Comparison of ENCODE assay signal across 8 cellular contexts in genomic region chr16:67843343-67843765, GRCh38. TPM values are rescaled to one million over a fixed set of nuclear protein-coding genes. Genes with fewer than 3 reads are reported as not detected.
DNase-seq lines count a peak whose midpoint lies in the region; ATAC-seq and TF ChIP-seq lines count a peak whose summit lies in the region.

No MANE protein-coding gene starts in this region.

- H3K4me3 Mint-ChIP-seq in activated CD4-positive, alpha-beta T cell treated with anti-CD3 and anti-CD28 coated beads, Interleukin-2, amount 10 ng/mL, durations not matched to agents 7 days and 5 days, result peak overlapping the region; percentile 90
- H3K4me3 Mint-ChIP-seq in immature natural killer cell, result peak overlapping the region; percentile 88 to 96 (median 93)

- peak overlapping the region; percentile 95 for H3K27ac Mint-ChIP-seq in activated CD4-positive, alpha-beta T cell treated with anti-CD3 and anti-CD28 coated beads, Interleukin-2, amount 10 ng/mL, durations not matched to agents 7 days and 5 days
- peak overlapping the region; percentile 90 to 97 for H3K27ac Mint-ChIP-seq in activated naive CD4-positive, alpha-beta T cell treated with anti-CD3 and anti-CD28 coated beads, Interleukin-2, amount 50 U/mL, for 72 hours
- H3K27ac Mint-ChIP-seq in immature natural killer cell, result peak overlapping the region; percentile 89 to 96 (median 94)

- H3K4me1 ChIP-seq in thoracic aorta (ENCODE audit: control insufficient read depth in 1 of 2, low read depth in 2 of 2) (peaks cover 38 to 43% of the 10 kb centered on the region in 2 donors), foreskin keratinocyte (peaks cover 11% of the 10 kb centered on the region)

- no peaks in the 10 kb centered on the region for H3K27me3 Mint-ChIP-seq in activated CD4-positive, alpha-beta T cell treated with anti-CD3 and anti-CD28 coated beads, Interleukin-2, amount 10 ng/mL, durations not matched to agents 7 days and 5 days
- peaks cover 2 to 16% (median 3%) of the 10 kb centered on the region in 3 donors for H3K27me3 Mint-ChIP-seq in immature natural killer cell (ENCODE audit: low read depth in 3 of 3)

- POLR2A ChIA-PET in activated CD4-positive, alpha-beta T cell treated with anti-CD3 and anti-CD28 coated beads, Interleukin-2, amount 10 ng/mL, durations not matched to agents 7 days and 5 days (lab: Charles Lee), result interaction anchor here (0.6 kb wide), 1 partner anchor 106 kb away, joined by 3 read pairs; no protein-coding TSS in a partner anchor

- peaks cover 12% of the 10 kb centered on the region for H3K36me3 Mint-ChIP-seq in activated CD4-positive, alpha-beta T cell treated with anti-CD3 and anti-CD28 coated beads, Interleukin-2, amount 10 ng/mL, durations not matched to agents 7 days and 5 days (ENCODE audit: low read depth)
- peaks cover 19 to 33% of the 10 kb centered on the region in 2 donors for H3K36me3 Mint-ChIP-seq in activated naive CD4-positive, alpha-beta T cell treated with anti-CD3 and anti-CD28 coated beads, Interleukin-2, amount 50 U/mL, for 72 hours
- H3K36me3 Mint-ChIP-seq in immature natural killer cell, result peaks cover 0 to 3% (median 0%) of the 10 kb centered on the region in 3 donors

- H3K27ac ChIP-seq in thoracic aorta (peak overlapping the region; percentile 97 to 99), foreskin keratinocyte (no peak overlapping the region)

- H3K9me3 Mint-ChIP-seq in activated CD4-positive, alpha-beta T cell treated with anti-CD3 and anti-CD28 coated beads, Interleukin-2, amount 10 ng/mL, durations not matched to agents 7 days and 5 days, result no peaks in the 10 kb centered on the region
- H3K9me3 Mint-ChIP-seq in activated naive CD4-positive, alpha-beta T cell treated with anti-CD3 and anti-CD28 coated beads, Interleukin-2, amount 50 U/mL, for 72 hours, result no peaks in the 10 kb centered on the region
- H3K9me3 Mint-ChIP-seq in immature natural killer cell, result no peaks in the 10 kb centered on the region

- peak; percentile 76 for DNase-seq in activated CD4-positive, alpha-beta T cell treated with anti-CD3 and anti-CD28 coated beads, Interleukin-2, amount 10 ng/mL, durations not matched to agents 7 days and 5 days
- no peak for DNase-seq in activated CD4-positive, alpha-beta T cell treated with anti-CD3 and anti-CD28 coated beads for 4 hours
- DNase-seq in activated naive CD4-positive, alpha-beta T cell treated with anti-CD3 and anti-CD28 coated beads, Interleukin-2, amount 50 U/mL, for 72 hours (ENCODE audit: low spot score in 2 of 2), result no peak
- DNase-seq in immature natural killer cell (no peak), thoracic aorta (ENCODE audit: low spot score) (no peak), foreskin keratinocyte (no peak), cortex of kidney (lab: John Stamatoyannopoulos, UW) (no peak)

- CTCF ChIA-PET in activated CD4-positive, alpha-beta T cell treated with anti-CD3 and anti-CD28 coated beads, Interleukin-2, amount 10 ng/mL, durations not matched to agents 7 days and 5 days (lab: Charles Lee), result interaction anchor here (0.5 to 3.5 kb wide), 7 partner anchors 10 to 267 kb away, joined by 3 to 16 read pairs (median 4); no protein-coding TSS in a partner anchor

- no peak for TF ChIP-seq CTCF in thoracic aorta (IDR thresholded peaks at IDR 0.05)
- TF ChIP-seq CTCF in foreskin keratinocyte (conservative IDR thresholded peaks at IDR 0.05), result no peak

- H3K4me3 ChIP-seq in thoracic aorta, result peak overlapping the region; percentile 90

- H3K36me3 ChIP-seq in thoracic aorta, result no peaks in the 10 kb centered on the region

- no peak for ATAC-seq in activated naive CD4-positive, alpha-beta T cell treated with anti-CD3 and anti-CD28 coated beads, Interleukin-2, amount 50 U/mL, for 72 hours
- no peak for ATAC-seq in thoracic aorta (ENCODE audit: insufficient number of reproducible peaks, low FRiP score, low read depth)
- no peak for ATAC-seq in foreskin keratinocyte
- no peak for ATAC-seq in HG02973 (IDR thresholded peaks at IDR 0.05; ENCODE audit: unreplicated experiment)

- H3K27me3 ChIP-seq in thoracic aorta (replicated peaks; ENCODE audit: insufficient read depth) (no peaks in the 10 kb centered on the region), foreskin keratinocyte (no peaks in the 10 kb centered on the region)

- H3K4me1 Mint-ChIP-seq in activated CD4-positive, alpha-beta T cell treated with anti-CD3 and anti-CD28 coated beads, Interleukin-2, amount 10 ng/mL, durations not matched to agents 7 days and 5 days, result peaks cover 49% of the 10 kb centered on the region
- peaks cover 49 to 53% of the 10 kb centered on the region in 2 donors for H3K4me1 Mint-ChIP-seq in immature natural killer cell

- H3K9me3 ChIP-seq in thoracic aorta, result no peaks in the 10 kb centered on the region

RNA-seq across cellular contexts. Expression of gene THAP11, which starts 1.2 kb away (rescaled TPM):
- 10 to 100 TPM; 37.5 to 41.7 TPM for total RNA-seq in activated CD4-positive, alpha-beta T cell treated with anti-CD3 and anti-CD28 coated beads, Interleukin-2, amount 10 ng/mL, durations not matched to agents 7 days and 5 days
- 10 to 100 TPM; 26.9 to 43.2 TPM for total RNA-seq in activated naive CD4-positive, alpha-beta T cell treated with anti-CD3 and anti-CD28 coated beads, Interleukin-2, amount 50 U/mL, for 72 hours
- polyA plus RNA-seq in immature natural killer cell (100 to 1,000 TPM; 102 to 129 (median 117) TPM), foreskin keratinocyte (25.9 and 32.1 TPM in 2 replicates)
- total RNA-seq in thoracic aorta (10 to 100 TPM; 67.5 to 74.7 TPM), foreskin keratinocyte (23.6 and 28.1 TPM in 2 replicates)

RNA-seq across cellular contexts. Expression of gene NUTF2, which starts 3.4 kb away (rescaled TPM):
- total RNA-seq in activated CD4-positive, alpha-beta T cell treated with anti-CD3 and anti-CD28 coated beads, Interleukin-2, amount 10 ng/mL, durations not matched to agents 7 days and 5 days, result 100 to 1,000 TPM; 112 to 140 TPM
- 100 to 1,000 TPM; 111 to 160 TPM for total RNA-seq in activated naive CD4-positive, alpha-beta T cell treated with anti-CD3 and anti-CD28 coated beads, Interleukin-2, amount 50 U/mL, for 72 hours
- 100 to 1,000 TPM; 115 to 157 (median 130) TPM for polyA plus RNA-seq in immature natural killer cell
- 100 to 1,000 TPM in 1 of 2 donors, 10 to 100 TPM in 1; 79.0 to 172 TPM for total RNA-seq in thoracic aorta
- 218 and 225 TPM in 2 replicates for total RNA-seq in foreskin keratinocyte
- 257 and 263 TPM in 2 replicates for polyA plus RNA-seq in foreskin keratinocyte

RNA-seq across cellular contexts. Expression of gene CENPT, which starts 4.1 kb away (rescaled TPM):
- total RNA-seq in activated CD4-positive, alpha-beta T cell treated with anti-CD3 and anti-CD28 coated beads, Interleukin-2, amount 10 ng/mL, durations not matched to agents 7 days and 5 days, result 10 to 100 TPM; 62.1 to 64.0 TPM
- total RNA-seq in activated naive CD4-positive, alpha-beta T cell treated with anti-CD3 and anti-CD28 coated beads, Interleukin-2, amount 50 U/mL, for 72 hours, result 10 to 100 TPM; 49.5 to 86.4 TPM
- 10 to 100 TPM in 2 of 3 donors, 1 to 10 TPM in 1; 9.3 to 15.0 (median 12.4) TPM for polyA plus RNA-seq in immature natural killer cell
- 10 to 100 TPM; 59.6 to 70.9 TPM for total RNA-seq in thoracic aorta
- total RNA-seq in foreskin keratinocyte, result 30.5 and 36.1 TPM in 2 replicates
- polyA plus RNA-seq in foreskin keratinocyte, result 36.7 and 37.5 TPM in 2 replicates

RNA-seq across cellular contexts. Expression of gene EDC4, which starts 29.5 kb away (rescaled TPM):
- 100 to 1,000 TPM; 114 to 128 TPM for total RNA-seq in activated CD4-positive, alpha-beta T cell treated with anti-CD3 and anti-CD28 coated beads, Interleukin-2, amount 10 ng/mL, durations not matched to agents 7 days and 5 days
- 100 to 1,000 TPM; 108 to 117 TPM for total RNA-seq in activated naive CD4-positive, alpha-beta T cell treated with anti-CD3 and anti-CD28 coated beads, Interleukin-2, amount 50 U/mL, for 72 hours
- polyA plus RNA-seq in immature natural killer cell (10 to 100 TPM; 14.2 to 26.0 (median 23.8) TPM), foreskin keratinocyte (34.1 and 39.6 TPM in 2 replicates)
- total RNA-seq in thoracic aorta (10 to 100 TPM; 57.4 to 61.0 TPM), foreskin keratinocyte (52.4 and 53.6 TPM in 2 replicates)

RNA-seq across cellular contexts. Expression of gene TSNAXIP1, which starts 36.7 kb away (rescaled TPM):
- under 1 TPM; 0.27 to 0.33 TPM for total RNA-seq in activated CD4-positive, alpha-beta T cell treated with anti-CD3 and anti-CD28 coated beads, Interleukin-2, amount 10 ng/mL, durations not matched to agents 7 days and 5 days
- total RNA-seq in activated naive CD4-positive, alpha-beta T cell treated with anti-CD3 and anti-CD28 coated beads, Interleukin-2, amount 50 U/mL, for 72 hours, result under 1 TPM in 1 of 2 donors, not detected in 1; 0.35 TPM
- not detected for polyA plus RNA-seq in immature natural killer cell
- 1 to 10 TPM; 4.1 to 8.5 TPM for total RNA-seq in thoracic aorta
- 0.35 and 0.65 TPM in 2 replicates for total RNA-seq in foreskin keratinocyte
- polyA plus RNA-seq in foreskin keratinocyte, result 0.29 and 0.49 TPM in 2 replicates
